In the genomic region with DNA sequence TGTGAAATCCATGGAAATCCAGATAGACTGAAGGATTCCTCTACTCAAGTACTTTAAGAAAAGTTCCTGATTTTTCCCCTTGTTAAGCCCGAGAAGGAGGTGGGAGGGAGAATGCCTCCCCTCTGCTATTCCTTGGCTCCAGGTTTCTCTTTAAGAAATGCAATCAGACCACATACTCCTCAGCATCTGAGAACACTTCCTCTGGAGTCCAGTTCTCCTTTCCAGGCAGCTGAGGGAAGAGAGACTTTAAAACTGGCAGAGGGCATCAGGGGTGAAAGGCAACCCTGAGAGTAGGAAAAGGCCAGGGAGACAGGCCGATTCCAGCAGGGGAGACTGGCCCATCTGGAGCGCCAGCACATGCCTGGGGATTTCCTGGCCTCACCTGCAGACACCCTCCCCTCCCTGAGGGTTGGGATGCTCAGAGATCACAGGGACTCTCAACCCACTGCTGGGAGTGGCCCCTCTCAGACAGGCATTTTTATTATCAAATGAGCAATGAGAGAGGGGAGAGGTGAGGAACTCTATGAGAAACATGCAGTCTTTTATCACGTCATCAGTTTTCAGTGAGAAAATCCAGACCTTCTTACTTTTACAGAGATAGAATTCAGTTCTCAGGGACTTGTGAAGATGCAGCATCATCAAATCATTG, we compare ENCODE assay signal across 1 cellular context.
TF ChIP-seq lines count a peak whose summit lies in the region.

No MANE protein-coding gene starts in this region.

TF ChIP-seq in HEK293, 187 proteins besides CTCF, POLR2A, EP300 and RAD21 (continued from another document):
- TF ChIP-seq, protein P1, sequence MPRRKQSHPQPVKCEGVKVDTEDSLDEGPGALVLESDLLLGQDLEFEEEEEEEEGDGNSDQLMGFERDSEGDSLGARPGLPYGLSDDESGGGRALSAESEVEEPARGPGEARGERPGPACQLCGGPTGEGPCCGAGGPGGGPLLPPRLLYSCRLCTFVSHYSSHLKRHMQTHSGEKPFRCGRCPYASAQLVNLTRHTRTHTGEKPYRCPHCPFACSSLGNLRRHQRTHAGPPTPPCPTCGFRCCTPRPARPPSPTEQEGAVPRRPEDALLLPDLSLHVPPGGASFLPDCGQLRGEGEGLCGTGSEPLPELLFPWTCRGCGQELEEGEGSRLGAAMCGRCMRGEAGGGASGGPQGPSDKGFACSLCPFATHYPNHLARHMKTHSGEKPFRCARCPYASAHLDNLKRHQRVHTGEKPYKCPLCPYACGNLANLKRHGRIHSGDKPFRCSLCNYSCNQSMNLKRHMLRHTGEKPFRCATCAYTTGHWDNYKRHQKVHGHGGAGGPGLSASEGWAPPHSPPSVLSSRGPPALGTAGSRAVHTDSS (tag by site-specific recombination; IDR thresholded peaks at IDR 0.05) = no peak
- TF ChIP-seq ZNF777 (tag by site-specific recombination; IDR thresholded peaks at IDR 0.05; ENCODE audit: borderline replicate concordance) (no peak), KLF1 (tag by site-specific recombination; IDR thresholded peaks at IDR 0.05) (peak; percentile 58), ZNF747 (tag by site-specific recombination; IDR thresholded peaks at IDR 0.05) (no peak), ZNF623 (tag by site-specific recombination; IDR thresholded peaks at IDR 0.05) (no peak), TCF7L2 (IDR thresholded peaks at IDR 0.05; ENCODE audit: borderline replicate concordance, low read depth, low read length) (no peak)
